8 cellular contexts compared by ENCODE assay signal in genomic region chr16:22195695-22196558, GRCh38. TPM values are rescaled to one million over a fixed set of nuclear protein-coding genes. Genes with fewer than 3 reads are reported as not detected.
DNase-seq lines count a peak whose midpoint lies in the region; ATAC-seq and TF ChIP-seq lines count a peak whose summit lies in the region.

No MANE protein-coding gene starts in this region.

- no peaks in the 10 kb centered on the region for H3K9me2 ChIP-seq in HCT116 (ENCODE audit: insufficient read depth)

- TF ChIP-seq POLR2A in HCT116 (IDR thresholded peaks at IDR 0.05; ENCODE audit: borderline replicate concordance, extremely low read depth, insufficient read depth, insufficient read length) (no peak), prostate gland (IDR thresholded peaks at IDR 0.05) (peak; percentile 20)

- H3K4me1 Mint-ChIP-seq in Caco-2 (ENCODE audit: low read depth, unreplicated experiment) = peaks cover 7% of the 10 kb centered on the region

- TF ChIP-seq RAD21 in HCT116 (IDR thresholded peaks at IDR 0.05; ENCODE audit: low read depth) = no peak

- WGBS in prostate gland = 2% methylated on average over 39 of the region's 39 CpGs

- POLR2A ChIA-PET in Caco-2 (lab: Charles Lee) = no interaction called here
- POLR2A ChIA-PET in HCT116 (lab: Charles Lee) = no interaction called here

- intact Hi-C loops in Caco-2 (cut with micrococcal nuclease; ENCODE audit: unreplicated experiment) = loop anchor here (1.0 kb wide), 1 partner anchor 101 kb away; the partner anchor contains the start of gene POLR3E
- intact Hi-C loops in HCT116 (cut with micrococcal nuclease) = loop anchor here (1.0 kb wide), 1 partner anchor 101 kb away; the partner anchor contains the start of gene POLR3E
- intact Hi-C loops in prostate gland (cut with DNase I) = loop anchor here (2.0 to 10.0 kb wide), 3 partner anchors 101 to 681 kb away; partner anchors contain the start of gene POLR3E

- CTCF ChIA-PET in Caco-2 (lab: Charles Lee) = interaction anchor here (0.6 to 0.7 kb wide), 3 partner anchors 10 to 198 kb away, joined by 4 to 7 read pairs (median 5); partner anchors contain the start of gene EEF2K
- CTCF ChIA-PET in HCT116 (lab: Charles Lee) = interaction anchor here (1.0 to 1.1 kb wide), 2 partner anchors 34 to 104 kb away, joined by 3 to 7 read pairs; no protein-coding TSS in a partner anchor

- H3K27me3 ChIP-seq in Caco-2 (replicated peaks; ENCODE audit: control insufficient read depth, insufficient read depth, low read length) (no peaks in the 10 kb centered on the region), HCT116 (ENCODE audit: insufficient read depth, low read length) (no peaks in the 10 kb centered on the region), right atrium auricular region (no peaks in the 10 kb centered on the region), prostate gland (replicated peaks; ENCODE audit: insufficient read depth) (no peaks in the 10 kb centered on the region)

- H3K27ac ChIP-seq in HCT116 (ENCODE audit: low read depth, low read length) (no peak overlapping the region), angular gyrus (ENCODE audit: low read depth, low read length) (peak overlapping the region; percentile 62), right atrium auricular region (peak overlapping the region; percentile 83 to 85), prostate gland (peak overlapping the region; percentile 77 to 81)

- peak overlapping the region; percentile 97 for H3K4me2 ChIP-seq in HCT116 (ENCODE audit: low read length)

- peak; percentile 21 for ATAC-seq in HCT116

- BruUV-seq in Caco-2 (replicated peaks; lab: Mats Ljungman, UMichigan) (no TSS peak), HCT116 (replicated peaks; lab: Mats Ljungman, UMichigan) (no TSS peak)

- RAD21 ChIA-PET in HCT116 (lab: Charles Lee; ENCODE audit: low non-redundant PET in 1 of 2, low total read pairs in 2 of 2, uncharacterized antibody in 2 of 2, unreplicated experiment in 2 of 2) = no interaction called here

- H3K9me3 ChIP-seq in Caco-2 (no peaks in the 10 kb centered on the region), HCT116 (ENCODE audit: control insufficient read depth in 1 of 2, insufficient read depth in 1 of 2, low read depth in 1 of 2, low read length in 2 of 2) (no peaks in the 10 kb centered on the region), right atrium auricular region (no peaks in the 10 kb centered on the region), prostate gland (no peaks in the 10 kb centered on the region)

- H3K27me3 Mint-ChIP-seq in Caco-2 (ENCODE audit: insufficient read depth, unreplicated experiment) = peaks cover 3% of the 10 kb centered on the region

- peak overlapping the region; percentile 98 for H3K27ac Mint-ChIP-seq in Caco-2 (ENCODE audit: unreplicated experiment)

- H3K9ac ChIP-seq in HCT116 (ENCODE audit: low read length) = peak overlapping the region; percentile 50

- peak overlapping the region; percentile 60 for H3K4me3 ChIP-seq in Caco-2 (ENCODE audit: low read depth, low read length)
- H3K4me3 ChIP-seq in HCT116 (replicated peaks in 1 of 2; ENCODE audit: low read depth in 1 of 2, low read length in 2 of 2) = peak overlapping the region; percentile 43 to 59
- H3K4me3 ChIP-seq in right atrium auricular region = peak overlapping the region; percentile 52 to 59
- peak overlapping the region; percentile 32 to 39 for H3K4me3 ChIP-seq in prostate gland

- peak overlapping the region; percentile 99 for H2AFZ ChIP-seq in HCT116 (ENCODE audit: low read depth, low read length, poor library complexity, severe bottlenecking)

- no peaks in the 10 kb centered on the region for H3K9me3 Mint-ChIP-seq in Caco-2 (ENCODE audit: unreplicated experiment)

- H3K36me3 ChIP-seq in Caco-2 (ENCODE audit: control insufficient read depth, insufficient read depth, low read length) (no peaks in the 10 kb centered on the region), HCT116 (ENCODE audit: control insufficient read depth in 1 of 2, insufficient read depth in 2 of 2, low read length in 2 of 2) (no peaks in the 10 kb centered on the region), right atrium auricular region (no peaks in the 10 kb centered on the region), prostate gland (no peaks in the 10 kb centered on the region)

- peak; percentile 83 to 91 for DNase-seq in Caco-2
- peak; percentile 72 for DNase-seq in HCT116 (ENCODE audit: low read depth, low spot score)
- peak; percentile 79 to 90 for DNase-seq in NCI-H1930 (lab: John Stamatoyannopoulos, UW)
- DNase-seq in T-helper 2 cell = peak; percentile 69 to 89 (median 86)
- peak; percentile 97 for DNase-seq in right atrium auricular region (ENCODE audit: low spot score)
- DNase-seq in prostate gland (ENCODE audit: low spot score) = peak; percentile 92
- peak; percentile 94 for DNase-seq in ureter (ENCODE audit: low spot score)

- no peaks in the 10 kb centered on the region for H4K20me1 ChIP-seq in HCT116 (ENCODE audit: insufficient read depth)

- no peaks in the 10 kb centered on the region for H3K79me2 ChIP-seq in HCT116 (ENCODE audit: insufficient read depth, low read length)

- H3K4me3 Mint-ChIP-seq in Caco-2 (ENCODE audit: unreplicated experiment) = peak overlapping the region; percentile 73

- peaks cover 19% of the 10 kb centered on the region for H3K36me3 Mint-ChIP-seq in Caco-2 (ENCODE audit: insufficient read depth, unreplicated experiment)

- H3K4me1 ChIP-seq in Caco-2 (peaks cover 8% of the 10 kb centered on the region; the same call in 1 of the 2 replicates), HCT116 (ENCODE audit: control insufficient read depth in 1 of 2, insufficient read depth in 2 of 2, low read length in 2 of 2) (peaks cover 24 to 52% of the 10 kb centered on the region in 2 experiments), right atrium auricular region (peaks cover 0 to 30% of the 10 kb centered on the region in 2 donors), prostate gland (replicated peaks) (peaks cover 7% of the 10 kb centered on the region)

- TF ChIP-seq CTCF in Caco-2 (IDR thresholded peaks at IDR 0.05; ENCODE audit: insufficient read depth in 1 of 2, low read depth in 1 of 2, low read length in 1 of 2, severe bottlenecking in 1 of 2, unreplicated experiment in 1 of 2) (peak; percentile 73 to 85), HCT116 (IDR thresholded peaks at IDR 0.05 in 2 of 3, conservative IDR thresholded peaks at IDR 0.05 in 1 of 3; ENCODE audit: borderline replicate concordance in 1 of 3, insufficient read depth in 1 of 3, low read depth in 2 of 3, low read length in 2 of 3) (peak in 2 of 3 experiments; percentile 79 to 86; a peak in 4 of 6 replicates), right atrium auricular region (IDR thresholded peaks at IDR 0.05) (peak; percentile 83 to 99), prostate gland (IDR thresholded peaks at IDR 0.05) (peak; percentile 88 to 96 (median 92))

TF ChIP-seq in HCT116, 20 proteins besides CTCF, POLR2A, EP300 and RAD21:
- TF ChIP-seq EZH2 (IDR thresholded peaks at IDR 0.05) (no peak), ZNF274 (IDR thresholded peaks at IDR 0.05; ENCODE audit: low read depth, low read length) (no peak), SIN3A (IDR thresholded peaks at IDR 0.05; ENCODE audit: low read depth) (no peak), POLR2AphosphoS5 (IDR thresholded peaks at IDR 0.05; ENCODE audit: low read depth, low read length) (peak; percentile 63), YY1 (IDR thresholded peaks at IDR 0.05; ENCODE audit: extremely low read depth, insufficient replicate concordance, low read depth, low read length) (peak; percentile 54), TCF7L2 (IDR thresholded peaks at IDR 0.05; ENCODE audit: borderline replicate concordance, extremely low read depth, insufficient read depth, insufficient read length) (no peak), EGR1 (IDR thresholded peaks at IDR 0.05; ENCODE audit: low read depth) (no peak)
- TF ChIP-seq, protein P1, sequence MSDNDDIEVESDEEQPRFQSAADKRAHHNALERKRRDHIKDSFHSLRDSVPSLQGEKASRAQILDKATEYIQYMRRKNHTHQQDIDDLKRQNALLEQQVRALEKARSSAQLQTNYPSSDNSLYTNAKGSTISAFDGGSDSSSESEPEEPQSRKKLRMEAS (IDR thresholded peaks at IDR 0.05) = no peak

RNA-seq across cellular contexts. Expression of gene EEF2K, which starts 10.2 kb away (rescaled TPM):
- total RNA-seq in Caco-2 (2022) (17.5 and 20.1 TPM in 2 replicates), HCT116 (2021; ENCODE audit: unreplicated experiment) (31.0 TPM), right atrium auricular region (10 to 100 TPM; 12.9 to 18.9 TPM), prostate gland (10 to 100 TPM; 58.2 to 75.1 TPM), ureter (52.7 TPM)
- polyA plus RNA-seq in HCT116 (2012) = 11.8 and 13.3 TPM in 2 replicates

RNA-seq across cellular contexts. Expression of gene SDR42E2, which starts 33.6 kb away (rescaled TPM):
- total RNA-seq in Caco-2 (2022) (not detected in 2 replicates), HCT116 (2021; ENCODE audit: unreplicated experiment) (0.27 TPM), right atrium auricular region (not detected), prostate gland (not detected), ureter (0.18 TPM)
- polyA plus RNA-seq in HCT116 (2012) = 0.06 and 0.10 TPM in 2 replicates
